In genomic region chr1:5273280-5274003, GRCh38 we compare ENCODE assay signal across 22 cellular contexts.
DNase-seq lines count a peak whose midpoint lies in the region; ATAC-seq and TF ChIP-seq lines count a peak whose summit lies in the region.
"Had no signal": no experiment of that assay in that cellular context is flagged by ENCODE, and none has a peak within 500 bp of the region (broad histone marks: within the 10 kb centered on the region; RNA-seq: fewer than 3 reads in every experiment).

No MANE protein-coding gene starts in this region.

- H3K27me3 Mint-ChIP-seq in activated CD4-positive, alpha-beta T cell treated with anti-CD3 and anti-CD28 coated beads for 36 hours: no peaks in the 10 kb centered on the region
- peaks cover 11% of the 10 kb centered on the region for H3K27me3 Mint-ChIP-seq in GM23338 (ENCODE audit: insufficient read depth, low read depth, poor library complexity)

- no peak overlapping the region for H2AFZ ChIP-seq in GM23338
- no peak overlapping the region for H2AFZ ChIP-seq in MM.1S (ENCODE audit: low read length)

- peak; percentile 39 for ATAC-seq in activated CD4-positive, alpha-beta T cell treated with anti-CD3 and anti-CD28 coated beads for 36 hours
- ATAC-seq in GM23338: peak; percentile 60; the same call in 2 of the 3 replicates
- ATAC-seq in body of pancreas: no peak
- ATAC-seq: left lobe of liver, PC-3, upper lobe of right lung had no signal

- no peaks in the 10 kb centered on the region for H3K36me3 Mint-ChIP-seq in activated CD4-positive, alpha-beta T cell treated with anti-CD3 and anti-CD28 coated beads for 36 hours (ENCODE audit: low read depth)
- H3K36me3 Mint-ChIP-seq in GM23338 (ENCODE audit: low read depth): peaks cover 4% of the 10 kb centered on the region

- no peak overlapping the region for H3K4me2 ChIP-seq in GM23338
- H3K4me2 ChIP-seq in MM.1S (ENCODE audit: low read depth, low read length): no peak overlapping the region

- H3K4me3 ChIP-seq in A673 (ENCODE audit: low read depth, low read length, poor library complexity, severe bottlenecking): no peak overlapping the region
- H3K4me3 ChIP-seq in GM23338: no peak overlapping the region
- no peak overlapping the region for H3K4me3 ChIP-seq in body of pancreas
- H3K4me3 ChIP-seq in MM.1S (ENCODE audit: low read length): no peak overlapping the region
- H3K4me3 ChIP-seq: upper lobe of right lung had no signal

- no peak overlapping the region for H3K4me3 Mint-ChIP-seq in activated CD4-positive, alpha-beta T cell treated with anti-CD3 and anti-CD28 coated beads for 36 hours
- H3K4me3 Mint-ChIP-seq in GM23338: no peak overlapping the region
- H3K4me3 Mint-ChIP-seq: T-helper 2 cell treated with Interferon-gamma antibody and Interleukin-4, amounts not matched to agents 5 μg/mL and 100 μg/mL, for 36 hours had no signal

- peak; percentile 8 for DNase-seq in activated CD4-positive, alpha-beta T cell treated with anti-CD3 and anti-CD28 coated beads for 36 hours
- DNase-seq in activated CD4-positive, alpha-beta T cell treated with anti-CD3 and anti-CD28 coated beads, Interleukin-2, amount 50 U/mL, for 1 hour: no peak
- DNase-seq in A673 (ENCODE audit: low spot score): peak; percentile 4
- no peak for DNase-seq in GM23338 (ENCODE audit: low spot score)
- DNase-seq in inferior parietal cortex (ENCODE audit: extremely low spot score): peak; percentile 26
- DNase-seq in body of pancreas: no peak
- no peak for DNase-seq in putamen (ENCODE audit: low spot score)
- no peak for DNase-seq in MM.1S
- DNase-seq: activated CD4-positive, alpha-beta T cell treated with anti-CD3 and anti-CD28 coated beads for 4 hours; BE2C; COR-L47; dermis blood vessel endothelial cell; DMS79; GF-D8; H7; NCI-H2029; NCI-H2227 treated with DMSO at 0.1 percent for 48 hours; PC-3; Right ventricle myocardium superior; upper lobe of right lung had no signal

- POLR2A ChIA-PET in activated CD4-positive, alpha-beta T cell treated with anti-CD3 and anti-CD28 coated beads for 36 hours (lab: Charles Lee): no interaction called here
- POLR2A ChIA-PET in A673 (lab: Charles Lee; ENCODE audit: low non-redundant PET): no interaction called here

- H3F3A ChIP-seq in GM23338 (replicated peaks; ENCODE audit: low read depth) (no peaks in the 10 kb centered on the region), MM.1S (ENCODE audit: insufficient read depth, low read length) (no peaks in the 10 kb centered on the region)

- H3K4me1 Mint-ChIP-seq in activated CD4-positive, alpha-beta T cell treated with anti-CD3 and anti-CD28 coated beads for 36 hours: no peaks in the 10 kb centered on the region
- peaks cover 16% of the 10 kb centered on the region for H3K4me1 Mint-ChIP-seq in GM23338

- TF ChIP-seq CTCF in A673 (conservative IDR thresholded peaks at IDR 0.05; ENCODE audit: low read depth, low read length): no peak
- TF ChIP-seq CTCF in GM23338 (conservative IDR thresholded peaks at IDR 0.05; ENCODE audit: low read depth in 2 of 2): no peak
- no peak for TF ChIP-seq CTCF in body of pancreas (IDR thresholded peaks at IDR 0.05)
- no peak for TF ChIP-seq CTCF in MM.1S (IDR thresholded peaks at IDR 0.05; ENCODE audit: low read length)

- no peaks in the 10 kb centered on the region for H3K9me3 Mint-ChIP-seq in activated CD4-positive, alpha-beta T cell treated with anti-CD3 and anti-CD28 coated beads for 36 hours (ENCODE audit: low read depth)
- H3K9me3 Mint-ChIP-seq in GM23338: peaks cover 16% of the 10 kb centered on the region
- H3K9me3 Mint-ChIP-seq: T-helper 2 cell treated with Interferon-gamma antibody and Interleukin-4, amounts not matched to agents 5 μg/mL and 100 μg/mL, for 36 hours had no signal

- no peaks in the 10 kb centered on the region for H3K36me3 ChIP-seq in A673 (ENCODE audit: insufficient read depth, low read length, poor library complexity, severe bottlenecking)
- H3K36me3 ChIP-seq in GM23338 (ENCODE audit: insufficient read depth): peaks cover 3% of the 10 kb centered on the region; the same call in 1 of the 2 replicates
- no peaks in the 10 kb centered on the region for H3K36me3 ChIP-seq in body of pancreas (replicated peaks in 1 of 2; ENCODE audit: insufficient read depth in 1 of 2, low read depth in 2 of 2)
- no peaks in the 10 kb centered on the region for H3K36me3 ChIP-seq in MM.1S (replicated peaks; ENCODE audit: insufficient read depth, low read length)
- H3K36me3 ChIP-seq: BE2C, upper lobe of right lung had no signal

- H3K79me2 ChIP-seq in GM23338 (replicated peaks; ENCODE audit: insufficient read depth) (no peaks in the 10 kb centered on the region), MM.1S (ENCODE audit: low read length) (no peaks in the 10 kb centered on the region)

- H3K9me3 ChIP-seq in A673 (ENCODE audit: low read depth, low read length, poor library complexity, severe bottlenecking) (peaks cover 3% of the 10 kb centered on the region), body of pancreas (no peaks in the 10 kb centered on the region), MM.1S (replicated peaks; ENCODE audit: insufficient read depth, low read length) (no peaks in the 10 kb centered on the region)
- H3K9me3 ChIP-seq: BE2C, upper lobe of right lung had no signal

- no peak for TF ChIP-seq POLR2A in body of pancreas (IDR thresholded peaks at IDR 0.05)

- H3K27me3 ChIP-seq in A673 (replicated peaks; ENCODE audit: insufficient read depth, low read depth, low read length, poor library complexity) (no peaks in the 10 kb centered on the region), GM23338 (ENCODE audit: insufficient read depth) (no peaks in the 10 kb centered on the region), body of pancreas (no peaks in the 10 kb centered on the region), MM.1S (replicated peaks; ENCODE audit: insufficient read depth, low read length) (peaks cover 88% of the 10 kb centered on the region)
- H3K27me3 ChIP-seq: BE2C, upper lobe of right lung had no signal

- no peak overlapping the region for H3K27ac ChIP-seq in A673 (ENCODE audit: low read depth, low read length, poor library complexity, severe bottlenecking)
- no peak overlapping the region for H3K27ac ChIP-seq in GM23338 (ENCODE audit: low read depth)
- no peak overlapping the region for H3K27ac ChIP-seq in body of pancreas
- no peak overlapping the region for H3K27ac ChIP-seq in MM.1S (ENCODE audit: low read length)
- H3K27ac ChIP-seq: upper lobe of right lung had no signal

- CTCF ChIA-PET in activated CD4-positive, alpha-beta T cell treated with anti-CD3 and anti-CD28 coated beads for 36 hours (lab: Charles Lee): interaction anchor here (0.7 kb wide), 1 partner anchor 18 kb away, joined by 3 read pairs; no protein-coding TSS in a partner anchor
- CTCF ChIA-PET in A673 (lab: Charles Lee): no interaction called here

- BruUV-seq in A673 (replicated peaks; lab: Mats Ljungman, UMichigan): no TSS peak

- H3K9me2 ChIP-seq in GM23338 (ENCODE audit: insufficient read depth): no peaks in the 10 kb centered on the region
- H3K9me2 ChIP-seq in MM.1S (replicated peaks; ENCODE audit: insufficient read depth, low read length): no peaks in the 10 kb centered on the region

- H3K9ac ChIP-seq in MM.1S (ENCODE audit: low read length): no peak overlapping the region

- no peaks in the 10 kb centered on the region for H4K20me1 ChIP-seq in GM23338 (replicated peaks; ENCODE audit: insufficient read depth)
- H4K20me1 ChIP-seq in MM.1S (ENCODE audit: insufficient read depth, low read length): no peaks in the 10 kb centered on the region

- intact Hi-C loops in activated CD4-positive, alpha-beta T cell treated with anti-CD3 and anti-CD28 coated beads for 36 hours (cut with DNase I, micrococcal nuclease): no loop called here
- intact Hi-C loops in A673 (cut with micrococcal nuclease; ENCODE audit: unreplicated experiment) (no loop called here), body of pancreas (cut with DNase I) (no loop called here)

- no peak overlapping the region for H3K27ac Mint-ChIP-seq in activated CD4-positive, alpha-beta T cell treated with anti-CD3 and anti-CD28 coated beads for 36 hours
- H3K27ac Mint-ChIP-seq in GM23338: no peak overlapping the region
- H3K27ac Mint-ChIP-seq: T-helper 2 cell treated with Interferon-gamma antibody and Interleukin-4, amounts not matched to agents 5 μg/mL and 100 μg/mL, for 36 hours had no signal

- WGBS in body of pancreas, 2 donors: 32 to 44% methylated on average over 3 of the region's 3 CpGs

- H3K4me1 ChIP-seq in A673 (ENCODE audit: insufficient read depth, low read length, poor library complexity, severe bottlenecking) (no peaks in the 10 kb centered on the region), GM23338 (ENCODE audit: insufficient read depth) (no peaks in the 10 kb centered on the region), body of pancreas (no peaks in the 10 kb centered on the region), MM.1S (ENCODE audit: low read length) (no peaks in the 10 kb centered on the region)
- H3K4me1 ChIP-seq: BE2C, upper lobe of right lung had no signal

TF ChIP-seq in GM23338, 12 proteins besides CTCF, POLR2A, EP300 and RAD21 (continues in another document):
- TF ChIP-seq NANOG (IDR thresholded peaks at IDR 0.05; ENCODE audit: borderline replicate concordance): no peak
- TF ChIP-seq ZNF331 (CRISPR knock-in tag; IDR thresholded peaks at IDR 0.05; ENCODE audit: low read depth): no peak
- no peak for TF ChIP-seq EZH2phosphoT487 (IDR thresholded peaks at IDR 0.05; ENCODE audit: unreplicated experiment)
- TF ChIP-seq POLR2AphosphoS5 (IDR thresholded peaks at IDR 0.05; ENCODE audit: low read depth): no peak
- TF ChIP-seq JUNB (IDR thresholded peaks at IDR 0.05; ENCODE audit: unreplicated experiment): no peak
- no peak for TF ChIP-seq ETS1 (IDR thresholded peaks at IDR 0.05)

Comparison
In these comparisons a context has a peak if more than half of its experiments do, and no peak if none do; other contexts are left out.
1. DNase-seq: peak in activated CD4-positive, alpha-beta T cell treated with anti-CD3 and anti-CD28 coated beads for 36 hours (single experiment), A673 (single experiment) and inferior parietal cortex (single experiment); none in activated CD4-positive, alpha-beta T cell treated with anti-CD3 and anti-CD28 coated beads, Interleukin-2, amount 50 U/mL, for 1 hour (single experiment), GM23338 (single experiment), body of pancreas (0 of 4), putamen (single experiment) and MM.1S (single experiment).